In genomic region chr12:6329693-6330045, GRCh38 we compare ENCODE assay signal across 1 cellular context.
TF ChIP-seq lines count a peak whose summit lies in the region.

No MANE protein-coding gene starts in this region.

TF ChIP-seq in GM12878, 131 proteins besides CTCF, POLR2A, EP300 and RAD21:
- TF ChIP-seq IKZF1 (conservative IDR thresholded peaks at IDR 0.05) (no peak), YBX1 (IDR thresholded peaks at IDR 0.05) (no peak), E2F8 (IDR thresholded peaks at IDR 0.05; ENCODE audit: low read depth, partially characterized antibody) (no peak), YY1 (IDR thresholded peaks at IDR 0.05; ENCODE audit: low read depth, low read length) (no peak), SRF (IDR thresholded peaks at IDR 0.05; ENCODE audit: low read depth in 2 of 2, low read length in 2 of 2) (no peak), DPF2 (IDR thresholded peaks at IDR 0.05) (no peak), EGR1 (IDR thresholded peaks at IDR 0.05; ENCODE audit: borderline replicate concordance in 1 of 2, low read depth in 2 of 2, low read length in 2 of 2) (no peak), MTA3 (IDR thresholded peaks at IDR 0.05; ENCODE audit: borderline replicate concordance, low read length) (no peak)
